In the genomic region with DNA sequence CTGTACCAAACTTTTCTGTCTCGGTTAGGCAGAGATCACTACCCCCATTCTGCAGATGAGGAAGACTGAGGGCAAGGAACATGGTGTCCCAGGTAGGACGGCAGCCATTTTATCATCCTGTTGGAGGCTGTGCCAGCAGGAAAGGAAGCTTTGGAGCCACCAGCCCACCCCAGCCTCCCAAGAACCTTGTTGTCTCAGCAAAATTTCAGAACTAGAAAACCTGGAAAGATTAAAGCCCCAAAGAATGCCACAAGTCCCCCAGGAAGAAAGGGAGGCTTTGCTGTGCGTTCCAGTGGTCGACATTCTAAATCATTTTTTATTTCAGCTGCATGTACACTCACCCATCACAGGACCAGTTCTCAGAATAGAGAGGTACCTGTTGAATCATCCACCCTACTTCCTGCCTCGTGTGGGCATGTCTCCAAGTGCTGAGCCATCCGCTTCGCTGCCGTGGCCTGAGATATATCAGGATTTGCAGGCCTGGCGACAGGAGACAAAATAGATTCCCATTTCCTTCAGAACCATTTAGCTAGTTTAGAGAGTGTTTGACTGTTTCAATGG, we compare ENCODE assay signal across 8 cellular contexts. TPM values are rescaled to one million over a fixed set of nuclear protein-coding genes. Genes with fewer than 3 reads are reported as not detected.
A peak's percentile ranks its signal among the peaks of the same experiment; 100 is the strongest.
DNase-seq lines count a peak whose midpoint lies in the region; ATAC-seq, FAIRE-seq and TF ChIP-seq lines count a peak whose summit lies in the region.

No MANE protein-coding gene starts in this region.

- intact Hi-C loops in HepG2 (cut with micrococcal nuclease; ENCODE audit: unreplicated experiment), result loop anchor here (10.0 kb wide), 1 partner anchor 233 kb away; a partner anchor contains a TSS

- H3K9me3 ChIP-seq in A549, result no peaks in the 10 kb centered on the region
- H3K9me3 ChIP-seq in HepG2 (ENCODE audit: low read length), result no peaks in the 10 kb centered on the region

- in situ Hi-C loops in HepG2 (cut with HindIII; ENCODE audit: extremely low pct_ligation_motif_present, low pct_unique_long_range_greater_than_20kb), result loop anchor here (10.0 kb wide), 1 partner anchor 233 kb away; a partner anchor contains a TSS

- DNase-seq in A549 (ENCODE audit: low read depth in 1 of 2, low spot score in 1 of 2), result peak; percentile 55 to 69
- DNase-seq in M059J (ENCODE audit: low read depth), result peak; percentile 95
- peak; percentile 31 for DNase-seq in activated effector memory CD4-positive, alpha-beta T cell treated with Interleukin-2 at 50 U/mL for 16 hours
- DNase-seq in HepG2 (ENCODE audit: low spot score), result no peak
- no peak for DNase-seq in NAMALWA (ENCODE audit: low spot score)

- no peak for FAIRE-seq in A549 (lab: Jason Lieb, UNC)
- FAIRE-seq in HepG2 (lab: Jason Lieb, UNC), result no peak

- peak overlapping the region; percentile 70 for H3K4me2 ChIP-seq in A549
- no peak overlapping the region for H3K4me2 ChIP-seq in HepG2 (ENCODE audit: low read depth, low read length)

- no peak overlapping the region for H3K4me3 ChIP-seq in A549
- no peak overlapping the region for H3K4me3 ChIP-seq in HepG2 (replicated peaks in 1 of 3; ENCODE audit: insufficient read depth in 1 of 3, low read depth in 2 of 3, low read length in 3 of 3)

- H2AFZ ChIP-seq in HepG2 (ENCODE audit: low read length), result no peak overlapping the region

- no peak for TF ChIP-seq POLR2A in A549 (IDR thresholded peaks at IDR 0.05; ENCODE audit: low read length)
- no peak for TF ChIP-seq POLR2A in HepG2 (IDR thresholded peaks at IDR 0.05; ENCODE audit: insufficient read depth in 1 of 2, low read depth in 2 of 2, low read length in 2 of 2)

- H4K20me1 ChIP-seq in HepG2 (ENCODE audit: insufficient read depth, low read length), result no peaks in the 10 kb centered on the region

- peaks cover 5 to 47% of the 10 kb centered on the region in 2 experiments; a peak in 4 of 5 replicates for H3K27me3 ChIP-seq in HepG2 (ENCODE audit: control insufficient read depth in 1 of 2, insufficient read depth in 2 of 2, low read length in 2 of 2)

- H3K79me2 ChIP-seq in HepG2 (ENCODE audit: insufficient read depth, low read length), result no peaks in the 10 kb centered on the region

- H3K27ac ChIP-seq in A549 (peak overlapping the region; percentile 71 to 83), HepG2 (ENCODE audit: extremely low read length, insufficient read depth, low read length) (no peak overlapping the region)

- no peak for TF ChIP-seq EP300 in A549 (IDR thresholded peaks at IDR 0.05)
- TF ChIP-seq EP300 in HepG2 (IDR thresholded peaks at IDR 0.05; ENCODE audit: low read depth in 2 of 2, low read length in 2 of 2), result no peak
- TF ChIP-seq EP300 in HepG2 (CRISPR knock-in tag; IDR thresholded peaks at IDR 0.05; ENCODE audit: borderline replicate concordance), result no peak

- H3K4me1 ChIP-seq in A549 (peaks cover 26% of the 10 kb centered on the region), HepG2 (ENCODE audit: insufficient read depth, low read length) (0 out of 2 replicates have a peak, but pooled peaks cover 9% of the 10 kb centered on the region)

- CTCF ChIA-PET in A549 (lab: Yijun Ruan, JAX), result interaction anchor here (1.0 to 2.4 kb wide), 7 partner anchors 10 to 314 kb away, joined by 3 to 12 read pairs (median 6); no protein-coding TSS in a partner anchor
- CTCF ChIA-PET in HepG2 (lab: Yijun Ruan, JAX; ENCODE audit: low intra/inter-chr PET ratio, low total read pairs), result no interaction called here

- no peak for TF ChIP-seq CTCF in A549 (IDR thresholded peaks at IDR 0.05)
- no peak for TF ChIP-seq CTCF in HepG2 (CRISPR knock-in tag; IDR thresholded peaks at IDR 0.05)

- BruUV-seq in HepG2 (replicated peaks; lab: Mats Ljungman, UMichigan), result no TSS peak

- H3K9ac ChIP-seq in HepG2 (ENCODE audit: insufficient read depth, low read depth, low read length), result no peak overlapping the region

- no peaks in the 10 kb centered on the region for H3K36me3 ChIP-seq in HepG2 (replicated peaks in 1 of 2; ENCODE audit: control insufficient read depth in 1 of 2, insufficient read depth in 2 of 2, low read length in 2 of 2)

- no peak for TF ChIP-seq RAD21 in A549 (conservative IDR thresholded peaks at IDR 0.05 in 1 of 2, IDR thresholded peaks at IDR 0.05 in 1 of 2)
- no peak for TF ChIP-seq RAD21 in HepG2 (CRISPR knock-in tag; IDR thresholded peaks at IDR 0.05)

- POLR2A ChIA-PET in A549 (lab: Yijun Ruan, JAX) (interaction anchor here (1.2 to 2.1 kb wide), 3 partner anchors 13 to 658 kb away, joined by 3 to 11 read pairs (median 8); a partner anchor contains a TSS), HepG2 (lab: Yijun Ruan, JAX) (no interaction called here)

- 21% methylated on average over 7 of the region's 9 CpGs for WGBS in A549 (ENCODE audit: missing lambda C conversion rate)
- 13% methylated on average over 9 of the region's 9 CpGs for WGBS in HepG2 (ENCODE audit: low lambda C conversion rate)

- ATAC-seq in A549 (peak; percentile 53 to 57; a peak in 3 of 6 replicates), HepG2 (no peak), GM21360 (IDR thresholded peaks at IDR 0.05; ENCODE audit: unreplicated experiment) (no peak), GM21717 (IDR thresholded peaks at IDR 0.05; ENCODE audit: unreplicated experiment) (no peak), GM21619 (IDR thresholded peaks at IDR 0.05; ENCODE audit: unreplicated experiment) (no peak)

TF ChIP-seq in A549, 52 proteins besides CTCF, POLR2A, EP300 and RAD21 (continues in another document):
- TF ChIP-seq HEYL (CRISPR knock-in tag; IDR thresholded peaks at IDR 0.05), result no peak

TF ChIP-seq in HepG2, 621 proteins besides CTCF, POLR2A, EP300 and RAD21 (continues in another document):
- TF ChIP-seq ZNF629 (CRISPR knock-in tag; conservative IDR thresholded peaks at IDR 0.05), result peak; percentile 78

RNA-seq across cellular contexts. Expression of a gene that starts 12.9 kb away (rescaled TPM):
- polyA plus RNA-seq in A549 (2011; rRNA removed) (304 and 326 TPM in 2 replicates), A549 (2017; fragmentation: RNase III; extraction: RNeasy Plus Mini Kit Qiagen cat#74134 plus additional on column Dnase treatment) (171 to 209 TPM (median 186 TPM) in 3 replicates), HepG2 (2011; rRNA removed) (229 and 274 TPM in 2 replicates)
- 308 and 354 TPM in 2 replicates for polyA plus RNA-seq in A549 (2012; cell fraction: cytosol; rRNA removed)
- polyA plus RNA-seq in A549 (2012; cell fraction: nucleus; rRNA removed), result 345 and 389 TPM in 2 replicates
- 301 and 399 TPM in 2 replicates for polyA minus RNA-seq in A549 (2011; rRNA and poly(A)+ RNA removed)
- total RNA-seq in M059J (2014; rRNA removed; shearing (Covaris generic)), result 283 and 399 TPM in 2 replicates
- 118 and 127 TPM in 2 replicates for total RNA-seq in HepG2 (2016; rRNA removed; fragmentation: Illumina TruSeq; extraction: Trizol)
- 41.6 and 58.8 TPM in 2 replicates for total RNA-seq in HepG2 (2016; cell fraction: cytosol; rRNA removed; fragmentation: Illumina TruSeq; extraction: Trizol; ENCODE audit: low read depth)
- 113 and 131 TPM in 2 replicates for total RNA-seq in HepG2 (2016; cell fraction: insoluble cytoplasmic fraction; rRNA removed; fragmentation: Illumina TruSeq; extraction: Trizol)
- total RNA-seq in HepG2 (2016; cell fraction: membrane; rRNA removed; fragmentation: Illumina TruSeq; extraction: Trizol), result 61.2 and 67.3 TPM in 2 replicates
- 80.3 and 81.1 TPM in 2 replicates for total RNA-seq in HepG2 (2016; cell fraction: nucleus; rRNA removed; fragmentation: Illumina TruSeq; extraction: Trizol)
- 299 and 371 TPM in 2 replicates for polyA plus RNA-seq in HepG2 (2011; cell fraction: cytosol; rRNA removed)
- 186 and 204 TPM in 2 replicates for polyA plus RNA-seq in HepG2 (2011; cell fraction: nucleus; rRNA removed)
- 111 and 140 TPM in 2 replicates for polyA plus RNA-seq in HepG2 (2012)
- polyA plus RNA-seq in HepG2 (2016; cell fraction: cytosol; fragmentation: Illumina TruSeq; extraction: Trizol; ENCODE audit: low read depth), result 33.0 and 38.8 TPM in 2 replicates
- 129 and 130 TPM in 2 replicates for polyA plus RNA-seq in HepG2 (2016; cell fraction: insoluble cytoplasmic fraction; fragmentation: Illumina TruSeq; extraction: Trizol; ENCODE audit: low read depth)
- 46.4 and 61.7 TPM in 2 replicates for polyA plus RNA-seq in HepG2 (2016; cell fraction: membrane; fragmentation: Illumina TruSeq; extraction: Trizol; ENCODE audit: low read depth)
- 111 and 119 TPM in 2 replicates for polyA plus RNA-seq in HepG2 (2016; cell fraction: nucleus; fragmentation: Illumina TruSeq; extraction: Trizol; ENCODE audit: insufficient read depth, low read depth)
- polyA minus RNA-seq in HepG2 (2011; rRNA and poly(A)+ RNA removed; ENCODE audit: low replicate concordance), result 311 and 338 TPM in 2 replicates
- 142 and 149 TPM in 2 replicates for polyA minus RNA-seq in HepG2 (2011; cell fraction: cytosol; rRNA and poly(A)+ RNA removed)
- 124 and 145 TPM in 2 replicates for polyA minus RNA-seq in HepG2 (2011; cell fraction: nucleus; rRNA and poly(A)+ RNA removed)

RNA-seq across cellular contexts. Expression of a gene that starts 35.1 kb away (rescaled TPM):
- polyA plus RNA-seq in A549 (2011; rRNA removed) (5.7 and 7.2 TPM in 2 replicates), A549 (2017; fragmentation: RNase III; extraction: RNeasy Plus Mini Kit Qiagen cat#74134 plus additional on column Dnase treatment) (11.6 to 12.3 TPM (median 12.3 TPM) in 3 replicates), HepG2 (2011; rRNA removed) (8.6 and 9.3 TPM in 2 replicates)
- polyA plus RNA-seq in A549 (2012; cell fraction: cytosol; rRNA removed), result 7.8 and 11.3 TPM in 2 replicates
- polyA plus RNA-seq in A549 (2012; cell fraction: nucleus; rRNA removed), result 14.2 and 17.7 TPM in 2 replicates
- polyA minus RNA-seq in A549 (2011; rRNA and poly(A)+ RNA removed), result 9.8 and 12.2 TPM in 2 replicates
- 18.0 and 19.6 TPM in 2 replicates for total RNA-seq in M059J (2014; rRNA removed; shearing (Covaris generic))
- 20.8 and 28.1 TPM in 2 replicates for total RNA-seq in HepG2 (2016; rRNA removed; fragmentation: Illumina TruSeq; extraction: Trizol)
- total RNA-seq in HepG2 (2016; cell fraction: cytosol; rRNA removed; fragmentation: Illumina TruSeq; extraction: Trizol; ENCODE audit: low read depth), result 7.3 and 8.2 TPM in 2 replicates
- total RNA-seq in HepG2 (2016; cell fraction: insoluble cytoplasmic fraction; rRNA removed; fragmentation: Illumina TruSeq; extraction: Trizol), result 20.3 and 27.3 TPM in 2 replicates
- total RNA-seq in HepG2 (2016; cell fraction: membrane; rRNA removed; fragmentation: Illumina TruSeq; extraction: Trizol), result 21.0 and 23.1 TPM in 2 replicates
- total RNA-seq in HepG2 (2016; cell fraction: nucleus; rRNA removed; fragmentation: Illumina TruSeq; extraction: Trizol), result 36.0 and 41.8 TPM in 2 replicates
- 6.1 and 7.7 TPM in 2 replicates for polyA plus RNA-seq in HepG2 (2011; cell fraction: cytosol; rRNA removed)
- polyA plus RNA-seq in HepG2 (2011; cell fraction: nucleus; rRNA removed), result 13.7 and 15.2 TPM in 2 replicates
- polyA plus RNA-seq in HepG2 (2012), result 14.0 and 17.1 TPM in 2 replicates
- polyA plus RNA-seq in HepG2 (2016; cell fraction: cytosol; fragmentation: Illumina TruSeq; extraction: Trizol; ENCODE audit: low read depth), result 4.4 and 4.5 TPM in 2 replicates
- 24.5 and 29.9 TPM in 2 replicates for polyA plus RNA-seq in HepG2 (2016; cell fraction: insoluble cytoplasmic fraction; fragmentation: Illumina TruSeq; extraction: Trizol; ENCODE audit: low read depth)
- 14.7 and 14.9 TPM in 2 replicates for polyA plus RNA-seq in HepG2 (2016; cell fraction: membrane; fragmentation: Illumina TruSeq; extraction: Trizol; ENCODE audit: low read depth)
- polyA plus RNA-seq in HepG2 (2016; cell fraction: nucleus; fragmentation: Illumina TruSeq; extraction: Trizol; ENCODE audit: insufficient read depth, low read depth), result 46.8 and 52.4 TPM in 2 replicates
- 15.6 and 23.7 TPM in 2 replicates for polyA minus RNA-seq in HepG2 (2011; rRNA and poly(A)+ RNA removed; ENCODE audit: low replicate concordance)
- 11.4 and 13.1 TPM in 2 replicates for polyA minus RNA-seq in HepG2 (2011; cell fraction: cytosol; rRNA and poly(A)+ RNA removed)
- polyA minus RNA-seq in HepG2 (2011; cell fraction: nucleus; rRNA and poly(A)+ RNA removed), result 8.6 and 10.9 TPM in 2 replicates

Comparison
In these comparisons a context has a peak if more than half of its experiments do, and no peak if none do; other contexts are left out.
1. ATAC-seq: peak in A549 (2 of 2); none in HepG2 (single experiment), GM21360 (single experiment), GM21717 (single experiment) and GM21619 (single experiment).
2. DNase-seq: peak in A549 (2 of 2), M059J (single experiment) and activated effector memory CD4-positive, alpha-beta T cell treated with Interleukin-2 at 50 U/mL for 16 hours (single experiment); none in HepG2 (single experiment) and NAMALWA (single experiment).